ENCODE assay signal across 22 cellular contexts in genomic region chr2:236215196-236215595, GRCh38. TPM values are rescaled to one million over a fixed set of nuclear protein-coding genes. Genes with fewer than 3 reads are reported as not detected.
DNase-seq lines count a peak whose midpoint lies in the region; ATAC-seq, FAIRE-seq and TF ChIP-seq lines count a peak whose summit lies in the region.
"Had no signal": no experiment of that assay in that cellular context is flagged by ENCODE, and none has a peak within 500 bp of the region (broad histone marks: within the 10 kb centered on the region; RNA-seq: fewer than 3 reads in every experiment).

No MANE protein-coding gene starts in this region.

- H3K79me2 ChIP-seq in mammary epithelial cell (ENCODE audit: insufficient read depth, low read length) = no peaks in the 10 kb centered on the region
- no peaks in the 10 kb centered on the region for H3K79me2 ChIP-seq in keratinocyte (ENCODE audit: control insufficient read depth, insufficient read depth, low read length)

- DNase-seq in right atrium auricular region (ENCODE audit: low spot score) (peak; percentile 18), right cardiac atrium (no peak), mammary epithelial cell (peak; percentile 70), keratinocyte (ENCODE audit: low read depth, low spot score) (peak; percentile 32), ureter (ENCODE audit: low spot score) (peak; percentile 24), G401 (ENCODE audit: low spot score) (no peak), DMS 273 (lab: John Stamatoyannopoulos, UW; ENCODE audit: unreplicated experiment) (no peak)
- DNase-seq: 8988T, DMS79, GM23248, IMR-90, NCI-H1694, NCI-H2081, NCI-H2171 treated with DMSO at 0.1 percent for 48 hours, NCI-H524 treated with DMSO at 0.1 percent for 48 hours, NCI-H82, SJCRH30 had no signal

- in situ Hi-C loops in mammary epithelial cell (cut with MboI; ENCODE audit: low sequenced_read_pairs in 2 of 2) (no loop called here), G401 (cut with HindIII; ENCODE audit: low sequenced_read_pairs) (no loop called here)

- H3K27me3 ChIP-seq in right atrium auricular region (no peaks in the 10 kb centered on the region), right cardiac atrium (ENCODE audit: control insufficient read depth, insufficient read depth) (no peaks in the 10 kb centered on the region), mammary epithelial cell (ENCODE audit: insufficient read depth, low read length) (no peaks in the 10 kb centered on the region), keratinocyte (ENCODE audit: control insufficient read depth, extremely low read depth, insufficient read depth, low read length) (peaks cover 8% of the 10 kb centered on the region)
- H3K27me3 ChIP-seq: SJCRH30 had no signal

- H4K20me1 ChIP-seq in mammary epithelial cell (ENCODE audit: insufficient read depth, low read length) (no peaks in the 10 kb centered on the region), keratinocyte (ENCODE audit: control insufficient read depth, extremely low read depth, insufficient read depth, low read length) (no peaks in the 10 kb centered on the region)

- no peaks in the 10 kb centered on the region for H3K9me1 ChIP-seq in keratinocyte (ENCODE audit: control insufficient read depth, extremely low read depth, insufficient read depth, low read length)

- no peak for FAIRE-seq in keratinocyte (lab: Jason Lieb, UNC)
- FAIRE-seq: GM12878 had no signal

- no TSS peak for BruUV-seq in mammary epithelial cell (replicated peaks; lab: Mats Ljungman, UMichigan)

- TF ChIP-seq CTCF in right atrium auricular region (IDR thresholded peaks at IDR 0.05) (no peak), mammary epithelial cell (conservative IDR thresholded peaks at IDR 0.05 in 1 of 2, IDR thresholded peaks at IDR 0.05 in 1 of 2; ENCODE audit: extremely low read depth in 1 of 2, insufficient read depth in 1 of 2, low read depth in 1 of 2, low read length in 2 of 2) (no peak), keratinocyte (optimal IDR thresholded peaks at IDR 0.05 in 1 of 3, IDR thresholded peaks at IDR 0.05 in 1 of 3, conservative IDR thresholded peaks at IDR 0.05 in 1 of 3; ENCODE audit: extremely low read depth in 1 of 3, insufficient read depth in 2 of 3, low read length in 3 of 3) (no peak)

- CTCF ChIA-PET in mammary epithelial cell (lab: Charles Lee; ENCODE audit: low non-redundant PET) = no interaction called here

- intact Hi-C loops in right cardiac atrium (cut with DNase I) = no loop called here
- intact Hi-C loops in mammary epithelial cell (cut with micrococcal nuclease) = no loop called here

- H2AFZ ChIP-seq in mammary epithelial cell (ENCODE audit: low read depth, low read length) (no peak overlapping the region), keratinocyte (ENCODE audit: control insufficient read depth, low read length) (no peak overlapping the region)
- H2AFZ ChIP-seq: GM23248 had no signal

- H3K27ac ChIP-seq in right atrium auricular region (no peak overlapping the region), right cardiac atrium (ENCODE audit: low read length) (no peak overlapping the region), mammary epithelial cell (ENCODE audit: insufficient read depth, low read depth, low read length) (no peak overlapping the region), keratinocyte (ENCODE audit: control insufficient read depth, insufficient read depth, low read length) (no peak overlapping the region)
- H3K27ac ChIP-seq: GM23248, SJCRH30 had no signal

- dilution Hi-C loops in mammary epithelial cell (cut with HindIII; ENCODE audit: low sequenced_read_pairs) = loop anchor here (5.0 kb wide), 1 partner anchor 52 kb away; no protein-coding TSS in a partner anchor
- dilution Hi-C loops in keratinocyte (cut with MboI; ENCODE audit: extremely low pct_ligation_motif_present, low sequenced_read_pairs) = no loop called here

- H3K9ac ChIP-seq in mammary epithelial cell (ENCODE audit: insufficient read depth, low read length) (no peak overlapping the region), keratinocyte (ENCODE audit: control insufficient read depth, extremely low read depth, insufficient read depth, low read length) (no peak overlapping the region)
- H3K9ac ChIP-seq: GM23248 had no signal

- H3K9me3 ChIP-seq in right atrium auricular region (no peaks in the 10 kb centered on the region), right cardiac atrium (ENCODE audit: control insufficient read depth, low read length) (no peaks in the 10 kb centered on the region), mammary epithelial cell (replicated peaks; ENCODE audit: insufficient read depth, low read length) (no peaks in the 10 kb centered on the region), keratinocyte (ENCODE audit: control insufficient read depth, low read depth, low read length) (no peaks in the 10 kb centered on the region)
- H3K9me3 ChIP-seq: HAP-1, SJCRH30 had no signal

- H3K4me2 ChIP-seq in mammary epithelial cell (ENCODE audit: insufficient read depth, low read depth, low read length) (no peak overlapping the region), keratinocyte (ENCODE audit: control insufficient read depth, extremely low read depth, insufficient read depth, low read depth, low read length) (peak overlapping the region; percentile 37)

- H3K36me3 ChIP-seq in right atrium auricular region (no peaks in the 10 kb centered on the region), mammary epithelial cell (ENCODE audit: insufficient read depth, low read length) (no peaks in the 10 kb centered on the region), keratinocyte (ENCODE audit: control insufficient read depth in 2 of 2, extremely low read depth in 1 of 2, insufficient read depth in 2 of 2, low read length in 2 of 2) (no peaks in the 10 kb centered on the region)
- H3K36me3 ChIP-seq: HAP-1 had no signal

- H3K4me1 ChIP-seq in right atrium auricular region = no peaks in the 10 kb centered on the region
- H3K4me1 ChIP-seq in right cardiac atrium (ENCODE audit: control insufficient read depth, insufficient read depth, low read length) = no peaks in the 10 kb centered on the region
- H3K4me1 ChIP-seq in mammary epithelial cell (ENCODE audit: insufficient read depth, low read length) = peaks cover 9% of the 10 kb centered on the region
- H3K4me1 ChIP-seq in keratinocyte (ENCODE audit: control insufficient read depth, extremely low read depth, insufficient read depth, low read length) = peaks cover 10% of the 10 kb centered on the region
- H3K4me1 ChIP-seq: HAP-1 had no signal

- ATAC-seq in right cardiac atrium = no peak
- no peak for ATAC-seq in HG02678 (IDR thresholded peaks at IDR 0.05; ENCODE audit: unreplicated experiment)
- ATAC-seq: GM12878, Panc1 had no signal

- WGBS in right cardiac atrium = 84% methylated on average over 6 of the region's 6 CpGs
- 59% methylated on average over 3 of the region's 6 CpGs for WGBS in mammary epithelial cell (ENCODE audit: low coverage, missing lambda C conversion rate)

- H3K4me3 ChIP-seq in right atrium auricular region = no peak overlapping the region
- no peak overlapping the region for H3K4me3 ChIP-seq in right cardiac atrium (ENCODE audit: low read length)
- H3K4me3 ChIP-seq in mammary epithelial cell (replicated peaks in 1 of 3; ENCODE audit: insufficient read depth in 1 of 3, low read depth in 2 of 3, low read length in 3 of 3) = no peak overlapping the region
- H3K4me3 ChIP-seq in keratinocyte (ENCODE audit: control insufficient read depth in 2 of 3, extremely low read depth in 1 of 3, insufficient read depth in 2 of 3, low read depth in 1 of 3, low read length in 3 of 3) = no peak overlapping the region
- H3K4me3 ChIP-seq: GM12878, GM23248, HAP-1, SJCRH30 had no signal

RNA-seq across cellular contexts. Expression of gene GBX2, which starts 47.0 kb away (rescaled TPM):
- total RNA-seq in right atrium auricular region = not detected
- not detected for total RNA-seq in right cardiac atrium
- not detected for polyA plus RNA-seq in right cardiac atrium
- total RNA-seq in mammary epithelial cell = under 1 TPM; 0.17 to 0.38 TPM
- not detected for polyA plus RNA-seq in mammary epithelial cell
- polyA minus RNA-seq in mammary epithelial cell = not detected
- 0.13 to 0.69 TPM (median 0.17 TPM) in 3 replicates for polyA plus RNA-seq in keratinocyte
- not detected for polyA plus RNA-seq in keratinocyte (2011; ENCODE audit: low read depth)
- polyA plus RNA-seq in keratinocyte (2011; cell fraction: cytosol; rRNA removed) = 0.07 and 0.23 TPM in 2 replicates
- 0.15 and 0.24 TPM in 2 replicates for polyA plus RNA-seq in keratinocyte (2011; cell fraction: nucleus; rRNA removed)
- 0.13 and 0.84 TPM in 2 replicates for polyA plus RNA-seq in keratinocyte (2012; ENCODE audit: low replicate concordance)
- 0.32 TPM in 1 of 3 replicates, not detected in the others for polyA minus RNA-seq in keratinocyte
- not detected for polyA minus RNA-seq in keratinocyte (2011; cell fraction: cytosol; rRNA and poly(A)+ RNA removed)
- polyA minus RNA-seq in keratinocyte (2011; cell fraction: nucleus; rRNA and poly(A)+ RNA removed) = not detected in 2 replicates
- total RNA-seq in ureter = not detected
- total RNA-seq in G401 (2014; rRNA removed; shearing (Covaris generic)) = 25.0 and 39.2 TPM in 2 replicates
- total RNA-seq: GM12878, GM23248, IMR-90 had no signal
- polyA plus RNA-seq: AG04450, GM12878, GM23248 had no signal

RNA-seq across cellular contexts. Expression of gene ASB18, which starts 49.0 kb away (rescaled TPM):
- 1 to 10 TPM; 1.9 to 7.6 TPM for total RNA-seq in right atrium auricular region
- total RNA-seq in right cardiac atrium = 1 to 10 TPM; 1.1 to 5.3 (median 3.0) TPM
- 1.2 TPM for polyA plus RNA-seq in right cardiac atrium
- total RNA-seq in mammary epithelial cell = not detected
- not detected for polyA plus RNA-seq in mammary epithelial cell
- polyA minus RNA-seq in mammary epithelial cell = not detected
- not detected in 3 replicates for polyA plus RNA-seq in keratinocyte
- polyA plus RNA-seq in keratinocyte (2011; ENCODE audit: low read depth) = not detected
- polyA plus RNA-seq in keratinocyte (2011; cell fraction: cytosol; rRNA removed) = not detected in 2 replicates
- polyA plus RNA-seq in keratinocyte (2011; cell fraction: nucleus; rRNA removed) = not detected in 2 replicates
- polyA plus RNA-seq in keratinocyte (2012; ENCODE audit: low replicate concordance) = not detected in 2 replicates
- polyA minus RNA-seq in keratinocyte = not detected in 3 replicates
- not detected for polyA minus RNA-seq in keratinocyte (2011; cell fraction: cytosol; rRNA and poly(A)+ RNA removed)
- polyA minus RNA-seq in keratinocyte (2011; cell fraction: nucleus; rRNA and poly(A)+ RNA removed) = not detected in 2 replicates
- not detected for total RNA-seq in ureter
- total RNA-seq in G401 (2014; rRNA removed; shearing (Covaris generic)) = not detected in 2 replicates
- total RNA-seq: GM12878, GM23248, IMR-90 had no signal
- polyA plus RNA-seq: AG04450, GM12878, GM23248, IMR-90 had no signal

Comparison
In these comparisons a context has a peak if more than half of its experiments do, and no peak if none do; other contexts are left out.
1. DNase-seq: peak in right atrium auricular region (single experiment), mammary epithelial cell (single experiment), keratinocyte (single experiment) and ureter (single experiment); none in right cardiac atrium (0 of 3), G401 (single experiment) and DMS 273 (single experiment).
2. RNA of gene GBX2, which starts 47.0 kb away (total RNA-seq): 25.0 to 39.2 TPM in G401; 0.17 to 0.38 TPM in mammary epithelial cell, not detected in right atrium auricular region, not detected in right cardiac atrium and not detected in ureter (single experiment); every median in the first group is over 10 times any median in the second.